Comparison of ENCODE assay signal across 8 cellular contexts in the genomic region with DNA sequence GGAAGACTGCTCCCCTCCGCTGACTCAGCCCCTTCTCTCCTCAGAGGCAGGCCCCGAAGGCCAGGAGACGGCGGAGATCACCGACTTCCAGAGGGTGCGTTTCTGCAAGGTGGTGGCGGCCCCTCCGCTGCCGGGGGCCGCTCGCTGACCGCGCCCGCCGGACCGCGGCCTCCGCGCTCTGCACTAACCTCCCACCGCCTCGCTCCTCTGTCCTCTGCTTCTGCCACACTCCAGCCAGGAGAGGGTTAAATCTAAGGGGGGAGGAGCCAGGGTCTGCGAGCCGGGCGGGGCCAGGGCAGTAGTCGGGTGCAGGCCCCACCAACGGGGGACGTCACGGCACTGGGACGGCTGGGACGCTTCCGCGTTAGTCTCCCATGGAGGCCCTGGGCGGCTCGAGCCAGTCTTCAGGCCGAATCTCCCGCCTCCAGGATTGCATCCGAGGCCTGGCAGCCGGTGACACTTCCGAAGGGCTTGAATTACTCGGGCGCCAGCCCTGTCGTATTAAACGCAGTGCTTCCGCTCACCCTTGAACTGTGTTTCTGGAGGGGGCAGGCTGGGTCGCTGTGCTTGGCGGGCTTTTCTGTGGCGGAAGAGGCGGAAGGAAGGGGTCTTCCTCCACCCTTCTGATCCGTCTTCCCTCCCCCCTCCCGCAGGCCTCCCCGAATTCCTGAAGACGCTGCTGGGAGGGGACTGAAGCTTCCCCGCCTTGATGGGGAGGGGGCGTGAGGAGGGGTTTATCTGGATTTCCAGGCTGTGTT. TPM values are rescaled to one million over a fixed set of nuclear protein-coding genes. Genes with fewer than 3 reads are reported as not detected.
DNase-seq lines count a peak whose midpoint lies in the region; ATAC-seq and TF ChIP-seq lines count a peak whose summit lies in the region.

No MANE protein-coding gene starts in this region.

- H3K18ac ChIP-seq in neuronal stem cell (ENCODE audit: low read length), result peak overlapping the region; percentile 96

- in situ Hi-C loops in GM23248 (cut with MboI), result no loop called here

- H3K9ac ChIP-seq in GM23248 (peak overlapping the region; percentile 92), neuronal stem cell (ENCODE audit: low read depth, low read length, poor library complexity) (peak overlapping the region; percentile 90)

- no peaks in the 10 kb centered on the region for H4K20me1 ChIP-seq in GM23248 (ENCODE audit: insufficient read depth)

- ATAC-seq in foreskin keratinocyte, result peak; percentile 76

- H3K4me3 ChIP-seq in GM23248 (peak overlapping the region; percentile 77), neuronal stem cell (ENCODE audit: low read length in 2 of 2) (peak overlapping the region; percentile 69 to 82)

- peaks cover 12% of the 10 kb centered on the region; the same call in 1 of the 2 replicates for H3K79me2 ChIP-seq in GM23248 (ENCODE audit: insufficient read depth)

- no peak overlapping the region for H3K14ac ChIP-seq in neuronal stem cell (ENCODE audit: low read length)

- peak overlapping the region; percentile 81 for H4K91ac ChIP-seq in neuronal stem cell (ENCODE audit: low read depth, low read length, poor library complexity)

- no peaks in the 10 kb centered on the region for H3K9me2 ChIP-seq in GM23248 (ENCODE audit: insufficient read depth)

- H3K27me3 ChIP-seq in GM23248 (replicated peaks; ENCODE audit: insufficient read depth) (no peaks in the 10 kb centered on the region), foreskin keratinocyte (no peaks in the 10 kb centered on the region), neuronal stem cell (ENCODE audit: control insufficient read depth in 3 of 3, insufficient read depth in 3 of 3, low read depth in 1 of 3, low read length in 3 of 3) (no peaks in the 10 kb centered on the region)

- 1% methylated on average over 41 to 46 of the region's 54 CpGs for WGBS in GM23248 (ENCODE audit: low coverage in 1 of 2, low lambda C conversion rate in 2 of 2, missing lambda C conversion rate in 2 of 2), 2 experiments
- no CpG with 5 or more reads among the region's 54 CpGs for WGBS in neuronal stem cell (ENCODE audit: extremely low coverage in 2 of 2, insufficient read length in 2 of 2, insufficient replicate concordance in 1 of 2), 2 donors

- H2BK120ac ChIP-seq in neuronal stem cell (ENCODE audit: low read depth, low read length), result no peak overlapping the region

- peak overlapping the region; percentile 99 for H3K23ac ChIP-seq in neuronal stem cell (ENCODE audit: low read depth, low read length, poor library complexity)

- H3K4me1 ChIP-seq in GM23248 (ENCODE audit: insufficient read depth) (peaks cover 27% of the 10 kb centered on the region), foreskin keratinocyte (no peaks in the 10 kb centered on the region), neuronal stem cell (ENCODE audit: control insufficient read depth in 2 of 2, insufficient read depth in 1 of 2, low read depth in 1 of 2, low read length in 2 of 2) (peaks cover 17 to 23% of the 10 kb centered on the region in 2 donors)

- peak overlapping the region; percentile 26 for H3K4ac ChIP-seq in neuronal stem cell (ENCODE audit: low read length)

- H3K36me3 ChIP-seq in GM23248 (ENCODE audit: low read depth) (no peaks in the 10 kb centered on the region), neuronal stem cell (replicated peaks in 1 of 2; ENCODE audit: control insufficient read depth in 2 of 2, insufficient read depth in 2 of 2, low read length in 2 of 2) (peaks cover 13 to 38% of the 10 kb centered on the region in 2 donors)

- H3K4me2 ChIP-seq in GM23248 (ENCODE audit: unreplicated experiment) (peak overlapping the region; percentile 95), neuronal stem cell (ENCODE audit: insufficient read depth, low read length, poor library complexity, severe bottlenecking) (peak overlapping the region; percentile 90)

- peak overlapping the region; percentile 93 for H2BK15ac ChIP-seq in neuronal stem cell (ENCODE audit: low read length)

- no peak overlapping the region for H4K8ac ChIP-seq in neuronal stem cell (ENCODE audit: low read depth, low read length)

- peaks cover 30% of the 10 kb centered on the region for H3F3A ChIP-seq in GM23248 (ENCODE audit: insufficient read depth)

- peak; percentile 94 for DNase-seq in Daoy (ENCODE audit: low read depth)
- peak; percentile 98 for DNase-seq in GM23248
- DNase-seq in Kasumi-1 (lab: John Stamatoyannopoulos, UW), result peak; percentile 85 to 86
- peak; percentile 72 to 74 for DNase-seq in SHP77 (lab: John Stamatoyannopoulos, UW)
- DNase-seq in activated gamma-delta T cell treated with anti-CD3 and anti-CD28 coated beads, Interleukin-2, amount 50 U/mL, for 16 hours (ENCODE audit: low read depth), result peak; percentile 81
- DNase-seq in foreskin keratinocyte, result peak; percentile 61 to 82
- peak; percentile 90 for DNase-seq in neuronal stem cell (ENCODE audit: low spot score)
- DNase-seq in stromal cell of bone marrow (ENCODE audit: low read depth), result peak; percentile 85

- peak overlapping the region; percentile 11 for H2BK12ac ChIP-seq in neuronal stem cell (ENCODE audit: low read length)

- H3K9me3 ChIP-seq in GM23248 (ENCODE audit: low read depth) (no peaks in the 10 kb centered on the region), neuronal stem cell (replicated peaks in 1 of 2; ENCODE audit: control insufficient read depth in 2 of 2, insufficient read depth in 1 of 2, low read depth in 1 of 2, low read length in 2 of 2) (no peaks in the 10 kb centered on the region)

- peak overlapping the region; percentile 98 for H2BK5ac ChIP-seq in neuronal stem cell (ENCODE audit: low read length)

- no peak for TF ChIP-seq CTCF in foreskin keratinocyte (conservative IDR thresholded peaks at IDR 0.05)

- H3K27ac ChIP-seq in GM23248 (peak overlapping the region; percentile 94), foreskin keratinocyte (peak overlapping the region; percentile 88), neuronal stem cell (replicated peaks; ENCODE audit: low read length) (peak overlapping the region; percentile 78)

- peaks cover 5% of the 10 kb centered on the region for H3K79me1 ChIP-seq in neuronal stem cell (ENCODE audit: low read depth, low read length)

- H2AK5ac ChIP-seq in neuronal stem cell (ENCODE audit: low read depth, low read length), result peak overlapping the region; percentile 96

- peak overlapping the region; percentile 25 for H2AFZ ChIP-seq in GM23248
- H2AFZ ChIP-seq in neuronal stem cell (ENCODE audit: low read length), result peak overlapping the region; percentile 91

RNA-seq across cellular contexts. Expression of a gene that starts 1.2 kb away (rescaled TPM):
- total RNA-seq in Daoy (2014; rRNA removed; shearing (Covaris generic)), result 3.5 and 6.0 TPM in 2 replicates
- total RNA-seq in GM23248 (2014; rRNA removed; shearing (Covaris generic)), result 2.9 and 5.2 TPM in 2 replicates
- polyA plus RNA-seq in GM23248 (2016; fragmentation: Nextera tagmentation; extraction: Ambion mirVana) (14.1 and 14.5 TPM in 2 replicates), foreskin keratinocyte (5.5 and 7.9 TPM in 2 replicates)
- total RNA-seq in foreskin keratinocyte, result 2.2 and 3.2 TPM in 2 replicates
- 7.5 TPM for polyA plus RNA-seq in neuronal stem cell (2013, experiment 1 of 2)
- 6.6 TPM for polyA plus RNA-seq in neuronal stem cell (2013, experiment 2 of 2)

RNA-seq across cellular contexts. Expression of a gene that starts 17.2 kb away (rescaled TPM):
- total RNA-seq in Daoy (2014; rRNA removed; shearing (Covaris generic)), result 8.0 and 8.6 TPM in 2 replicates
- total RNA-seq in GM23248 (2014; rRNA removed; shearing (Covaris generic)), result 7.3 and 11.1 TPM in 2 replicates
- polyA plus RNA-seq in GM23248 (2016; fragmentation: Nextera tagmentation; extraction: Ambion mirVana) (4.1 and 5.8 TPM in 2 replicates), foreskin keratinocyte (13.9 and 15.3 TPM in 2 replicates)
- 8.2 and 11.3 TPM in 2 replicates for total RNA-seq in foreskin keratinocyte
- 15.9 TPM for polyA plus RNA-seq in neuronal stem cell (2013, experiment 1 of 2)
- 14.8 TPM for polyA plus RNA-seq in neuronal stem cell (2013, experiment 2 of 2)

RNA-seq across cellular contexts. Expression of a gene that starts 36.2 kb away (rescaled TPM):
- total RNA-seq in Daoy (2014; rRNA removed; shearing (Covaris generic)), result not detected in 2 replicates
- 0.51 TPM in 1 of 2 replicates, not detected in the other for total RNA-seq in GM23248 (2014; rRNA removed; shearing (Covaris generic))
- polyA plus RNA-seq in GM23248 (2016; fragmentation: Nextera tagmentation; extraction: Ambion mirVana), result 0.10 and 0.46 TPM in 2 replicates
- total RNA-seq in foreskin keratinocyte, result 0.04 TPM in 1 of 2 replicates, not detected in the other
- polyA plus RNA-seq in foreskin keratinocyte, result 0.06 TPM in 1 of 2 replicates, not detected in the other
- not detected for polyA plus RNA-seq in neuronal stem cell (2013, experiment 1 of 2)
- 0.04 TPM for polyA plus RNA-seq in neuronal stem cell (2013, experiment 2 of 2)

RNA-seq across cellular contexts. Expression of a gene that starts 42.5 kb away (rescaled TPM):
- total RNA-seq in Daoy (2014; rRNA removed; shearing (Covaris generic)), result 0.86 and 2.2 TPM in 2 replicates
- 11.9 and 14.6 TPM in 2 replicates for total RNA-seq in GM23248 (2014; rRNA removed; shearing (Covaris generic))
- polyA plus RNA-seq in GM23248 (2016; fragmentation: Nextera tagmentation; extraction: Ambion mirVana), result 6.2 and 6.3 TPM in 2 replicates
- total RNA-seq in foreskin keratinocyte, result 3.9 and 4.3 TPM in 2 replicates
- polyA plus RNA-seq in foreskin keratinocyte, result 4.7 and 5.5 TPM in 2 replicates
- polyA plus RNA-seq in neuronal stem cell (2013, experiment 1 of 2), result 20.7 TPM
- polyA plus RNA-seq in neuronal stem cell (2013, experiment 2 of 2), result 20.0 TPM

RNA-seq across cellular contexts. Expression of a gene that starts 58.5 kb away (rescaled TPM):
- total RNA-seq in Daoy (2014; rRNA removed; shearing (Covaris generic)), result 0.17 TPM in 1 of 2 replicates, not detected in the other
- total RNA-seq in GM23248 (2014; rRNA removed; shearing (Covaris generic)), result 1.3 and 1.9 TPM in 2 replicates
- polyA plus RNA-seq in GM23248 (2016; fragmentation: Nextera tagmentation; extraction: Ambion mirVana) (0.03 and 0.29 TPM in 2 replicates), foreskin keratinocyte (not detected in 2 replicates)
- not detected in 2 replicates for total RNA-seq in foreskin keratinocyte
- polyA plus RNA-seq in neuronal stem cell (2013, experiment 1 of 2), result not detected
- not detected for polyA plus RNA-seq in neuronal stem cell (2013, experiment 2 of 2)

Comparison
In these comparisons a context has a peak if more than half of its experiments do, and no peak if none do; other contexts are left out.
1. Peak in every context shown above with its lines: DNase-seq, ATAC-seq, H3K4me3 ChIP-seq and H3K27ac ChIP-seq.